Comparison of ENCODE assay signal across 14 cellular contexts in genomic region chr2:221731432-221731831, GRCh38.
A peak's percentile ranks its signal among the peaks of the same experiment; 100 is the strongest.
DNase-seq lines count a peak whose midpoint lies in the region; ATAC-seq, FAIRE-seq and TF ChIP-seq lines count a peak whose summit lies in the region.
"Had no signal": no experiment of that assay in that cellular context is flagged by ENCODE, and none has a peak within 500 bp of the region (broad histone marks: within the 10 kb centered on the region; RNA-seq: fewer than 3 reads in every experiment).

No MANE protein-coding gene starts in this region.

- TF ChIP-seq POLR2A in GM12892 (IDR thresholded peaks at IDR 0.05; ENCODE audit: low read depth, low read length): no peak

- H3K9me3 ChIP-seq in WERI-Rb-1 (ENCODE audit: severe bottlenecking): no peaks in the 10 kb centered on the region
- H3K9me3 ChIP-seq: stomach had no signal

- DNase-seq in WERI-Rb-1: peak; percentile 7
- DNase-seq in effector CD8-positive, alpha-beta T cell (lab: John Stamatoyannopoulos, UW): no peak
- DNase-seq in posterior cingulate gyrus: no peak
- DNase-seq in NCI-H128 (lab: John Stamatoyannopoulos, UW; ENCODE audit: unreplicated experiment): no peak
- no peak for DNase-seq in GM12892 (ENCODE audit: insufficient read length)
- DNase-seq: EL, NCI-H146, nephron progenitor cell, OCI-M1, stomach had no signal

- peak; percentile 87 for ATAC-seq in GM19467 (IDR thresholded peaks at IDR 0.05; ENCODE audit: unreplicated experiment)
- peak; percentile 65 for ATAC-seq in HG03095 (IDR thresholded peaks at IDR 0.05; ENCODE audit: unreplicated experiment)

- H3K36me3 ChIP-seq in WERI-Rb-1: no peaks in the 10 kb centered on the region
- H3K36me3 ChIP-seq: stomach had no signal

- H3K27ac ChIP-seq in 22Rv1 (0 out of 2 replicates have a peak overlapping the region, but pooled peaks have one; percentile 12), WERI-Rb-1 (no peak overlapping the region)
- H3K27ac ChIP-seq: stomach had no signal

- no peak for TF ChIP-seq CTCF in 22Rv1 (IDR thresholded peaks at IDR 0.05)
- no peak for TF ChIP-seq CTCF in WERI-Rb-1 (IDR thresholded peaks at IDR 0.05; ENCODE audit: low read depth, low read length)

- H3K4me3 ChIP-seq in WERI-Rb-1 (ENCODE audit: low read depth, low read length): no peak overlapping the region
- H3K4me3 ChIP-seq: stomach had no signal

- FAIRE-seq in GM12892 (lab: Jason Lieb, UNC): no peak
- FAIRE-seq: astrocyte had no signal

- H3K27me3 ChIP-seq in WERI-Rb-1 (ENCODE audit: insufficient read depth, low read depth, severe bottlenecking): no peaks in the 10 kb centered on the region
- H3K27me3 ChIP-seq: stomach had no signal

- intact Hi-C loops in posterior cingulate gyrus (cut with DNase I): no loop called here
